ENCODE assay signal across 16 cellular contexts in the genomic region with DNA sequence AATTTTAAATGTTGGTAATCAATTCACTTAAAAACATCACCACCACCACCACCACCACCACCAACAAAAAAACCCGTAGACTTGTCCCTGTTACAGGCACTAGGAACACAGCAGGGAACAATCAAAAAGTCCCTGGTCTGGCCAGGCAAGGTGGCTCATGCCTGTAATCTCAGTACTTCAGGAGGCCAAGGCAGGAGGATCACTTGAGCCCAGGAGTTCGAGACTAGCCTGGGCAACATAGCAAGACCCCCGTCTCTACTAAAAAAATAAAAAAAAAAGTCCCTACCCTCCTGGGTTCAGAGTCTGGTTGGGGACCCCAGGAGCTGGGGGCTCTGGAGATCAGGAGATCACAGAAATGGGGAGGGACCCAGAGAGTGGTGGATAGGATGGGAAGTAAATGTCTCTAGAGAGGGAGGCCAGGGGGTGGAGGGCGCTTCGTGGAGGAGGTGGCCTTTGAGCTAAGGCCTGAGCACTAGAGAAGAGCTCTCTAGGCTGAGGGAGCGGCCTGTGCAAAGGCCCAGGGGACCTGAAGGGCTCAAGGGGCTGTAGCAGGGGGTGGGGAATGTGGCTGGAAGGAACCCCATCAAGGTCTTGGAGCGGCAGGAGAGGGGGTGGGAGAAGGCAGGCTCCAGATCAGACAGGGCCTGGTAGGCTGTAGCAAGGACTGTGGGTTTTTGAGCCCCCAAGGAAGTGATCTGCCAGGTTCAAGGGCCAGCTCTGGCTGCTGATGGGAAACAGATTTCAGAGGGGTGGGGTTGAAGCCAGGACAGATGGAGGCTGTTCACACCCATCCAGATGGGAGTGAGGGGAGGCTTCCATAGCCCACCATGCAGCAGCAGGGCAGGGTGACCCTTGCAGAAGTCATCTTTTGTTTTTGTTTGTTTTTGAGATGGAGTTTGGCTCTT. TPM values are rescaled to one million over a fixed set of nuclear protein-coding genes. Genes with fewer than 3 reads are reported as not detected.
A peak's percentile ranks its signal among the peaks of the same experiment; 100 is the strongest.
DNase-seq lines count a peak whose midpoint lies in the region; ATAC-seq and TF ChIP-seq lines count a peak whose summit lies in the region.
"Had no signal": no experiment of that assay in that cellular context is flagged by ENCODE, and none has a peak within 500 bp of the region (broad histone marks: within the 10 kb centered on the region; RNA-seq: fewer than 3 reads in every experiment).

No MANE protein-coding gene starts in this region.

- no peak for ATAC-seq in naive thymus-derived CD4-positive, alpha-beta T cell
- ATAC-seq in GM21367 (IDR thresholded peaks at IDR 0.05; ENCODE audit: unreplicated experiment): no peak
- ATAC-seq: left colon had no signal

- H3K27ac ChIP-seq in CD4-positive, alpha-beta memory T cell (ENCODE audit: low read depth, low read length): peak overlapping the region; percentile 45
- H3K27ac ChIP-seq in naive thymus-derived CD4-positive, alpha-beta T cell (ENCODE audit: low read depth, low read length): peak overlapping the region; percentile 38
- H3K27ac ChIP-seq: prostate gland, transverse colon had no signal

- H3K4me3 Mint-ChIP-seq in CD14-positive monocyte: no peak overlapping the region
- H3K4me3 Mint-ChIP-seq in CD4-positive, alpha-beta memory T cell: peak overlapping the region in 2 of 8 donors; percentile 24 to 39
- H3K4me3 Mint-ChIP-seq in activated T-helper 2 cell treated with anti-CD3 and anti-CD28 coated beads, Interferon-gamma antibody, Interleukin-2, Interleukin-4, amounts not matched to agents 10 μg/mL and 5 μg/mL and 100 μg/mL, durations not matched to agents 14 hours and 24 hours and 36 hours (ENCODE audit: low read depth): no peak overlapping the region
- H3K4me3 Mint-ChIP-seq in naive thymus-derived CD4-positive, alpha-beta T cell: peak overlapping the region in 3 of 10 donors; percentile 2 to 53 (median 45)

- no peaks in the 10 kb centered on the region for H3K27me3 ChIP-seq in CD4-positive, alpha-beta memory T cell (ENCODE audit: insufficient read depth, low read length)
- H3K27me3 ChIP-seq in naive thymus-derived CD4-positive, alpha-beta T cell (ENCODE audit: control insufficient read depth in 2 of 2, insufficient read depth in 2 of 2, low read length in 2 of 2): no peaks in the 10 kb centered on the region
- H3K27me3 ChIP-seq: transverse colon had no signal

- no peaks in the 10 kb centered on the region for H3K9me3 ChIP-seq in CD4-positive, alpha-beta memory T cell (ENCODE audit: control insufficient read depth in 1 of 2, low read length in 2 of 2)
- no peaks in the 10 kb centered on the region for H3K9me3 ChIP-seq in naive thymus-derived CD4-positive, alpha-beta T cell (ENCODE audit: control insufficient read depth in 2 of 3, low read length in 3 of 3)
- H3K9me3 ChIP-seq: prostate gland, transverse colon had no signal

- H3K27me3 Mint-ChIP-seq in CD14-positive monocyte (ENCODE audit: low read depth in 3 of 3): peaks cover 0 to 4% (median 0%) of the 10 kb centered on the region in 3 donors
- H3K27me3 Mint-ChIP-seq in CD4-positive, alpha-beta memory T cell: no peaks in the 10 kb centered on the region
- H3K27me3 Mint-ChIP-seq in activated T-helper 2 cell treated with anti-CD3 and anti-CD28 coated beads, Interferon-gamma antibody, Interleukin-2, Interleukin-4, amounts not matched to agents 10 μg/mL and 5 μg/mL and 100 μg/mL, durations not matched to agents 14 hours and 24 hours and 36 hours (ENCODE audit: low read depth): no peaks in the 10 kb centered on the region
- no peaks in the 10 kb centered on the region for H3K27me3 Mint-ChIP-seq in naive thymus-derived CD4-positive, alpha-beta T cell

- peak overlapping the region in 6 of 7 donors; percentile 21 to 85 (median 68) for H3K27ac Mint-ChIP-seq in CD14-positive monocyte
- peak overlapping the region; percentile 75 to 91 (median 84) for H3K27ac Mint-ChIP-seq in CD4-positive, alpha-beta memory T cell
- peak overlapping the region; percentile 85 for H3K27ac Mint-ChIP-seq in activated T-helper 2 cell treated with anti-CD3 and anti-CD28 coated beads, Interferon-gamma antibody, Interleukin-2, Interleukin-4, amounts not matched to agents 10 μg/mL and 5 μg/mL and 100 μg/mL, durations not matched to agents 14 hours and 24 hours and 36 hours
- H3K27ac Mint-ChIP-seq in naive thymus-derived CD4-positive, alpha-beta T cell: peak overlapping the region in 8 of 9 donors; percentile 64 to 83 (median 80)

- CTCF ChIA-PET in CD4-positive, alpha-beta memory T cell (lab: Charles Lee; ENCODE audit: partially characterized antibody): interaction anchor here (1.2 to 7.6 kb wide), 3 partner anchors 27 to 86 kb away, joined by 3 to 296 read pairs (median 4); no protein-coding TSS in a partner anchor
- CTCF ChIA-PET in naive thymus-derived CD4-positive, alpha-beta T cell (lab: Charles Lee): interaction anchor here (0.5 to 7.5 kb wide), 5 partner anchors 27 to 344 kb away, joined by 3 to 41 read pairs (median 3); no protein-coding TSS in a partner anchor

- intact Hi-C loops in CD14-positive monocyte (cut with micrococcal nuclease): loop anchor here in 1 of 2 donors (5.0 kb wide), 1 partner anchor 83 kb away; no protein-coding TSS in a partner anchor
- intact Hi-C loops in CD4-positive, alpha-beta memory T cell (cut with micrococcal nuclease): loop anchor here (2.0 kb wide), 1 partner anchor 26 kb away; no protein-coding TSS in a partner anchor
- intact Hi-C loops in activated T-helper 2 cell treated with anti-CD3 and anti-CD28 coated beads, Interferon-gamma antibody, Interleukin-2, Interleukin-4, amounts not matched to agents 10 μg/mL and 5 μg/mL and 100 μg/mL, durations not matched to agents 14 hours and 24 hours and 36 hours (cut with micrococcal nuclease): loop anchor here (2.0 kb wide), 2 partner anchors 26 to 48 kb away; no protein-coding TSS in a partner anchor
- intact Hi-C loops in naive thymus-derived CD4-positive, alpha-beta T cell (cut with micrococcal nuclease): loop anchor here in 1 of 2 donors (5.0 kb wide), 1 partner anchor 38 kb away; a partner anchor contains a TSS

- peaks cover 0 to 4% (median 0%) of the 10 kb centered on the region in 7 donors for H3K9me3 Mint-ChIP-seq in CD14-positive monocyte
- H3K9me3 Mint-ChIP-seq in CD4-positive, alpha-beta memory T cell: no peaks in the 10 kb centered on the region
- H3K9me3 Mint-ChIP-seq in activated T-helper 2 cell treated with anti-CD3 and anti-CD28 coated beads, Interferon-gamma antibody, Interleukin-2, Interleukin-4, amounts not matched to agents 10 μg/mL and 5 μg/mL and 100 μg/mL, durations not matched to agents 14 hours and 24 hours and 36 hours: no peaks in the 10 kb centered on the region
- no peaks in the 10 kb centered on the region for H3K9me3 Mint-ChIP-seq in naive thymus-derived CD4-positive, alpha-beta T cell

- H3K4me3 ChIP-seq in CD4-positive, alpha-beta memory T cell (ENCODE audit: low read length in 2 of 2): no peak overlapping the region
- H3K4me3 ChIP-seq in naive thymus-derived CD4-positive, alpha-beta T cell (ENCODE audit: low read length): no peak overlapping the region
- H3K4me3 ChIP-seq: prostate gland, transverse colon had no signal

- peaks cover 62% of the 10 kb centered on the region for H3K4me1 ChIP-seq in CD4-positive, alpha-beta memory T cell (ENCODE audit: insufficient read depth, low read length)
- peaks cover 25 to 54% of the 10 kb centered on the region in 2 donors for H3K4me1 ChIP-seq in naive thymus-derived CD4-positive, alpha-beta T cell (ENCODE audit: control insufficient read depth in 2 of 2, insufficient read depth in 2 of 2, low read length in 2 of 2)
- H3K4me1 ChIP-seq: prostate gland had no signal

- POLR2A ChIA-PET in CD4-positive, alpha-beta memory T cell (lab: Charles Lee; ENCODE audit: partially characterized antibody): interaction anchor here (0.6 to 6.7 kb wide), 5 partner anchors 11 to 79 kb away, joined by 3 to 107 read pairs (median 4); no protein-coding TSS in a partner anchor
- POLR2A ChIA-PET in naive thymus-derived CD4-positive, alpha-beta T cell (lab: Charles Lee): interaction anchor here (0.7 to 1.3 kb wide), 4 partner anchors 30 to 80 kb away, joined by 3 read pairs; no protein-coding TSS in a partner anchor

- DNase-seq in CD14-positive monocyte (ENCODE audit: low spot score) (no peak), GM10266 (ENCODE audit: extremely low spot score) (no peak), dedifferentiated amniotic fluid mesenchymal stem cell (ENCODE audit: extremely low spot score) (no peak)
- no peak for DNase-seq in CD4-positive, alpha-beta memory T cell
- no peak for DNase-seq in activated T-helper 2 cell treated with anti-CD3 and anti-CD28 coated beads, Interferon-gamma antibody, Interleukin-2, Interleukin-4, amounts not matched to agents 10 μg/mL and 5 μg/mL and 100 μg/mL, durations not matched to agents 14 hours and 24 hours and 36 hours (ENCODE audit: low spot score)
- no peak for DNase-seq in naive thymus-derived CD4-positive, alpha-beta T cell
- DNase-seq: anterior cingulate cortex, DMS79, foreskin fibroblast, left colon, NCI-H1048, NCI-H69, small intestine, transverse colon had no signal

- H3K36me3 Mint-ChIP-seq in CD14-positive monocyte: peaks cover 84 to 92% of the 10 kb centered on the region in 2 donors
- peaks cover 22 to 65% of the 10 kb centered on the region in 2 donors for H3K36me3 Mint-ChIP-seq in CD4-positive, alpha-beta memory T cell
- H3K36me3 Mint-ChIP-seq in activated T-helper 2 cell treated with anti-CD3 and anti-CD28 coated beads, Interferon-gamma antibody, Interleukin-2, Interleukin-4, amounts not matched to agents 10 μg/mL and 5 μg/mL and 100 μg/mL, durations not matched to agents 14 hours and 24 hours and 36 hours (ENCODE audit: low read depth): peaks cover 74% of the 10 kb centered on the region
- peaks cover 0 to 32% (median 6%) of the 10 kb centered on the region in 5 donors for H3K36me3 Mint-ChIP-seq in naive thymus-derived CD4-positive, alpha-beta T cell

- peaks cover 18% of the 10 kb centered on the region for H3K36me3 ChIP-seq in CD4-positive, alpha-beta memory T cell (ENCODE audit: insufficient read depth, low read length)
- peaks cover 0 to 41% (median 0%) of the 10 kb centered on the region in 3 experiments for H3K36me3 ChIP-seq in naive thymus-derived CD4-positive, alpha-beta T cell (ENCODE audit: control insufficient read depth in 2 of 3, insufficient read depth in 3 of 3, low read length in 3 of 3)
- H3K36me3 ChIP-seq: prostate gland had no signal

- H3K4me1 Mint-ChIP-seq in CD14-positive monocyte: peaks cover 17% of the 10 kb centered on the region
- H3K4me1 Mint-ChIP-seq in CD4-positive, alpha-beta memory T cell: peaks cover 34 to 67% (median 49%) of the 10 kb centered on the region in 4 donors
- H3K4me1 Mint-ChIP-seq in activated T-helper 2 cell treated with anti-CD3 and anti-CD28 coated beads, Interferon-gamma antibody, Interleukin-2, Interleukin-4, amounts not matched to agents 10 μg/mL and 5 μg/mL and 100 μg/mL, durations not matched to agents 14 hours and 24 hours and 36 hours (ENCODE audit: low read depth): peaks cover 44% of the 10 kb centered on the region
- peaks cover 17 to 53% (median 42%) of the 10 kb centered on the region in 7 donors for H3K4me1 Mint-ChIP-seq in naive thymus-derived CD4-positive, alpha-beta T cell

- TF ChIP-seq CTCF in CD14-positive monocyte (IDR thresholded peaks at IDR 0.05) (no peak), GM10266 (IDR thresholded peaks at IDR 0.05; ENCODE audit: control insufficient read depth, insufficient read depth, low read depth, missing control alignments) (no peak)

RNA-seq across cellular contexts. Expression of a gene that starts 24.8 kb away (rescaled TPM):
- polyA plus RNA-seq in CD14-positive monocyte: 1 to 10 TPM; 3.6 to 5.1 TPM
- total RNA-seq in CD4-positive, alpha-beta memory T cell: 10 to 100 TPM; 92.7 to 96.3 TPM
- polyA plus RNA-seq in CD4-positive, alpha-beta memory T cell: 10 to 100 TPM; 10.2 to 12.3 TPM
- total RNA-seq in activated T-helper 2 cell treated with anti-CD3 and anti-CD28 coated beads, Interferon-gamma antibody, Interleukin-2, Interleukin-4, amounts not matched to agents 10 μg/mL and 5 μg/mL and 100 μg/mL, durations not matched to agents 14 hours and 24 hours and 36 hours: 28.6 and 32.1 TPM in 2 replicates
- 10 to 100 TPM; 43.8 to 94.4 (median 77.3) TPM for total RNA-seq in naive thymus-derived CD4-positive, alpha-beta T cell
- 10 to 100 TPM in 1 of 2 donors, 1 to 10 TPM in 1; 6.5 to 13.5 TPM for polyA plus RNA-seq in naive thymus-derived CD4-positive, alpha-beta T cell

RNA-seq across cellular contexts. Expression of a gene that starts 38.2 kb away (rescaled TPM):
- polyA plus RNA-seq in CD14-positive monocyte: 100 to 1,000 TPM; 436 to 761 TPM
- total RNA-seq in CD4-positive, alpha-beta memory T cell: 100 to 1,000 TPM; 111 TPM
- polyA plus RNA-seq in CD4-positive, alpha-beta memory T cell: 100 to 1,000 TPM; 150 to 201 TPM
- total RNA-seq in activated T-helper 2 cell treated with anti-CD3 and anti-CD28 coated beads, Interferon-gamma antibody, Interleukin-2, Interleukin-4, amounts not matched to agents 10 μg/mL and 5 μg/mL and 100 μg/mL, durations not matched to agents 14 hours and 24 hours and 36 hours: 150 and 153 TPM in 2 replicates
- 100 to 1,000 TPM in 2 of 5 experiments, 10 to 100 TPM in 3; 38.6 to 278 (median 60.3) TPM for total RNA-seq in naive thymus-derived CD4-positive, alpha-beta T cell
- 10 to 100 TPM; 30.1 to 48.2 TPM for polyA plus RNA-seq in naive thymus-derived CD4-positive, alpha-beta T cell
